ENCODE assay signal across 15 cellular contexts in genomic region chr16:67389911-67390815, GRCh38. TPM values are rescaled to one million over a fixed set of nuclear protein-coding genes. Genes with fewer than 3 reads are reported as not detected.
DNase-seq lines count a peak whose midpoint lies in the region; ATAC-seq and TF ChIP-seq lines count a peak whose summit lies in the region.
"Had no signal": no experiment of that assay in that cellular context is flagged by ENCODE, and none has a peak within 500 bp of the region (broad histone marks: within the 10 kb centered on the region; RNA-seq: fewer than 3 reads in every experiment).

No MANE protein-coding gene starts in this region.

- H3K4me1 Mint-ChIP-seq in endothelial cell (ENCODE audit: unreplicated experiment) (peaks cover 3% of the 10 kb centered on the region), naive B cell (peaks cover 22 to 34% (median 33%) of the 10 kb centered on the region in 3 donors)
- peaks cover 7 to 25% (median 10%) of the 10 kb centered on the region in 4 donors for H3K4me1 Mint-ChIP-seq in naive thymus-derived CD8-positive, alpha-beta T cell

- H3K36me3 ChIP-seq in right atrium auricular region (no peaks in the 10 kb centered on the region), upper lobe of left lung (no peaks in the 10 kb centered on the region), transverse colon (no peaks in the 10 kb centered on the region)
- H3K36me3 ChIP-seq: vagina had no signal

- TF ChIP-seq POLR2A in upper lobe of left lung (IDR thresholded peaks at IDR 0.05) (peak in 1 of 4 donors; percentile 5), transverse colon (IDR thresholded peaks at IDR 0.05) (no peak)

- H3K27ac ChIP-seq in right atrium auricular region (no peak overlapping the region), upper lobe of left lung (peak overlapping the region; percentile 7 to 35 (median 18)), transverse colon (no peak overlapping the region)
- H3K27ac ChIP-seq: vagina had no signal

- H3K27ac Mint-ChIP-seq in endothelial cell (ENCODE audit: unreplicated experiment) (no peak overlapping the region), naive B cell (peak overlapping the region in 4 of 6 donors; percentile 64 to 95 (median 74))
- H3K27ac Mint-ChIP-seq in naive thymus-derived CD8-positive, alpha-beta T cell, result peak overlapping the region in 2 of 10 donors; percentile 66 to 76

- POLR2A ChIA-PET in naive thymus-derived CD8-positive, alpha-beta T cell (lab: Charles Lee), result no interaction called here

- 72 to 75% methylated on average over 23 to 27 of the region's 27 CpGs for whole genome bisulfite sequencing in upper lobe of left lung, 2 donors
- 85% methylated on average over 27 of the region's 27 CpGs; no CpG with 5 or more reads in 1 of the 2 donors for WGBS in transverse colon (ENCODE audit: low coverage in 1 of 2), 2 donors

- H3K27me3 ChIP-seq in right atrium auricular region (no peaks in the 10 kb centered on the region), upper lobe of left lung (peaks cover 0 to 13% (median 2%) of the 10 kb centered on the region in 4 donors), transverse colon (no peaks in the 10 kb centered on the region)
- H3K27me3 ChIP-seq: vagina had no signal

- TF ChIP-seq EP300 in upper lobe of left lung (IDR thresholded peaks at IDR 0.05) (no peak), transverse colon (IDR thresholded peaks at IDR 0.05; ENCODE audit: low read depth) (no peak)

- H3K4me3 Mint-ChIP-seq in endothelial cell (ENCODE audit: unreplicated experiment), result peak overlapping the region; percentile 68
- H3K4me3 Mint-ChIP-seq in naive B cell, result peak overlapping the region in 3 of 8 donors; percentile 10 to 67 (median 31)
- H3K4me3 Mint-ChIP-seq in naive thymus-derived CD8-positive, alpha-beta T cell, result no peak overlapping the region

- intact Hi-C loops in Right ventricle myocardium inferior (cut with DNase I), result loop anchor here (10.0 kb wide), 1 partner anchor 445 kb away; no protein-coding TSS in a partner anchor
- intact Hi-C loops in transverse colon (cut with DNase I; ENCODE audit: low total_unique reads), result no loop called here

- H3K27me3 Mint-ChIP-seq in endothelial cell (ENCODE audit: unreplicated experiment) (peaks cover 25% of the 10 kb centered on the region), naive B cell (peaks cover 13 to 48% (median 33%) of the 10 kb centered on the region in 3 donors)
- peaks cover 5 to 27% (median 19%) of the 10 kb centered on the region in 5 donors for H3K27me3 Mint-ChIP-seq in naive thymus-derived CD8-positive, alpha-beta T cell

- no peak for TF ChIP-seq CTCF in right atrium auricular region (IDR thresholded peaks at IDR 0.05)
- TF ChIP-seq CTCF in endothelial cell (IDR thresholded peaks at IDR 0.05; ENCODE audit: unreplicated experiment), result no peak
- no peak for TF ChIP-seq CTCF in upper lobe of left lung (IDR thresholded peaks at IDR 0.05)
- no peak for TF ChIP-seq CTCF in transverse colon (IDR thresholded peaks at IDR 0.05)

- in situ Hi-C loops in transverse colon (cut with MboI; ENCODE audit: low pct_ligation_motif_present in 1 of 4, low pct_unique_long_range_greater_than_20kb in 1 of 4, low sequenced_read_pairs in 3 of 4), result loop anchor here in 2 of 4 donors (25.0 kb wide), 2 partner anchors 103 to 428 kb away; partner anchors contain the start of genes CES3 (in 1 of the 2) and PLEKHG4 (in 1 of the 2)

- H3K9me3 Mint-ChIP-seq in endothelial cell (ENCODE audit: unreplicated experiment) (no peaks in the 10 kb centered on the region), naive B cell (no peaks in the 10 kb centered on the region)
- no peaks in the 10 kb centered on the region for H3K9me3 Mint-ChIP-seq in naive thymus-derived CD8-positive, alpha-beta T cell

- ATAC-seq in Right ventricle myocardium inferior, result no peak
- peak; percentile 25 to 28 for ATAC-seq in naive B cell (ENCODE audit: low read depth in 2 of 2)
- peak in 1 of 2 donors; percentile 44 for ATAC-seq in upper lobe of left lung (ENCODE audit: low FRiP score in 2 of 2)
- ATAC-seq in naive thymus-derived CD8-positive, alpha-beta T cell, result no peak

- H3K9me3 ChIP-seq in right atrium auricular region, result no peaks in the 10 kb centered on the region
- H3K9me3 ChIP-seq in upper lobe of left lung, result no peaks in the 10 kb centered on the region
- H3K9me3 ChIP-seq in transverse colon, result no peaks in the 10 kb centered on the region
- H3K9me3 ChIP-seq: vagina had no signal

- peaks cover 0 to 61% of the 10 kb centered on the region in 2 donors for H3K4me1 ChIP-seq in right atrium auricular region
- peaks cover 27 to 52% (median 42%) of the 10 kb centered on the region in 4 donors for H3K4me1 ChIP-seq in upper lobe of left lung
- peaks cover 13 to 40% (median 27%) of the 10 kb centered on the region in 4 donors for H3K4me1 ChIP-seq in transverse colon

- H3K36me3 Mint-ChIP-seq in endothelial cell (ENCODE audit: low read depth, unreplicated experiment) (peaks cover 26% of the 10 kb centered on the region), naive B cell (no peaks in the 10 kb centered on the region)
- peaks cover 0 to 2% (median 0%) of the 10 kb centered on the region in 3 donors for H3K36me3 Mint-ChIP-seq in naive thymus-derived CD8-positive, alpha-beta T cell

- no peak overlapping the region for H3K4me3 ChIP-seq in right atrium auricular region
- H3K4me3 ChIP-seq in upper lobe of left lung, result no peak overlapping the region
- H3K4me3 ChIP-seq in transverse colon, result no peak overlapping the region
- H3K4me3 ChIP-seq: smooth muscle cell, vagina had no signal

- DNase-seq in Right ventricle myocardium inferior (ENCODE audit: missing footprints) (peak; percentile 82), right atrium auricular region (ENCODE audit: low spot score) (no peak), endothelial cell (ENCODE audit: low spot score) (no peak), naive B cell (no peak), upper lobe of left lung (peak; percentile 57 to 61), retina (no peak), transverse colon (no peak)
- DNase-seq in naive thymus-derived CD8-positive, alpha-beta T cell, result no peak
- DNase-seq: activated CD8-positive, alpha-beta memory T cell treated with anti-CD3 and anti-CD28 coated beads, Interleukin-2, amount 50 U/mL, for 4 hours; DND-41; effector CD8-positive, alpha-beta T cell; KG1 had no signal

RNA-seq across cellular contexts. Expression of gene TPPP3, which starts 3.1 kb away (rescaled TPM):
- total RNA-seq in Right ventricle myocardium inferior (9.5 TPM), right atrium auricular region (10 to 100 TPM; 24.1 to 56.4 TPM), endothelial cell (ENCODE audit: unreplicated experiment) (1.1 TPM), upper lobe of left lung (100 to 1,000 TPM in 4 of 6 donors, 10 to 100 TPM in 2; 40.0 to 167 (median 112) TPM), transverse colon (10 to 100 TPM in 1 of 4 donors, 1 to 10 TPM in 2, not detected in 1; 3.5 to 20.9 (median 5.7) TPM)
- polyA plus RNA-seq in naive B cell (ENCODE audit: low read depth in 6 of 6), result not detected
- total RNA-seq in naive thymus-derived CD8-positive, alpha-beta T cell, result not detected
- polyA plus RNA-seq in naive thymus-derived CD8-positive, alpha-beta T cell, result not detected

RNA-seq across cellular contexts. Expression of gene ZDHHC1, which starts 26.1 kb away (rescaled TPM):
- total RNA-seq in Right ventricle myocardium inferior, result 2.9 TPM
- total RNA-seq in right atrium auricular region, result 10 to 100 TPM in 1 of 2 donors, 1 to 10 TPM in 1; 8.9 to 11.8 TPM
- total RNA-seq in endothelial cell (ENCODE audit: unreplicated experiment), result 7.2 TPM
- polyA plus RNA-seq in naive B cell (ENCODE audit: low read depth in 6 of 6), result under 1 TPM in 3 of 6 donors, not detected in 3; 0.17 to 0.23 (median 0.21) TPM
- total RNA-seq in upper lobe of left lung, result 10 to 100 TPM; 14.7 to 49.2 (median 21.4) TPM
- 10 to 100 TPM in 2 of 4 donors, 1 to 10 TPM in 2; 7.1 to 36.3 (median 20.5) TPM for total RNA-seq in transverse colon
- under 1 TPM in 1 of 2 experiments, not detected in 1; 0.52 TPM for total RNA-seq in naive thymus-derived CD8-positive, alpha-beta T cell
- polyA plus RNA-seq in naive thymus-derived CD8-positive, alpha-beta T cell, result under 1 TPM; 0.18 to 0.28 (median 0.27) TPM

RNA-seq across cellular contexts. Expression of gene HSD11B2, which starts 40.8 kb away (rescaled TPM):
- 0.81 TPM for total RNA-seq in Right ventricle myocardium inferior
- total RNA-seq in right atrium auricular region, result not detected
- total RNA-seq in endothelial cell (ENCODE audit: unreplicated experiment), result 3.3 TPM
- polyA plus RNA-seq in naive B cell (ENCODE audit: low read depth in 6 of 6), result not detected
- total RNA-seq in upper lobe of left lung, result 1 to 10 TPM in 5 of 6 donors, under 1 TPM in 1; 0.78 to 5.0 (median 1.6) TPM
- total RNA-seq in transverse colon, result 1,000 to 10,000 TPM in 1 of 4 donors, 100 to 1,000 TPM in 3; 667 to 1,081 (median 790) TPM
- not detected for total RNA-seq in naive thymus-derived CD8-positive, alpha-beta T cell
- polyA plus RNA-seq in naive thymus-derived CD8-positive, alpha-beta T cell, result not detected
- total RNA-seq: RPMI7951, smooth muscle cell had no signal
- polyA plus RNA-seq: smooth muscle cell had no signal

Comparison
In these comparisons a context has a peak if more than half of its experiments do, and no peak if none do; other contexts are left out.
1. DNase-seq: peak in Right ventricle myocardium inferior (single experiment) and upper lobe of left lung (2 of 2); none in right atrium auricular region (single experiment), endothelial cell (single experiment), naive B cell (single experiment), retina (single experiment), transverse colon (single experiment) and naive thymus-derived CD8-positive, alpha-beta T cell (0 of 10).
2. ATAC-seq: peak in naive B cell (2 of 2); none in Right ventricle myocardium inferior (single experiment) and naive thymus-derived CD8-positive, alpha-beta T cell (0 of 2).
3. H3K27ac ChIP-seq: peak in upper lobe of left lung (4 of 4); none in right atrium auricular region (0 of 2) and transverse colon (0 of 4).
4. RNA of gene HSD11B2, which starts 40.8 kb away (total RNA-seq): 667 to 1,081 TPM in transverse colon; 3.3 TPM in endothelial cell (single experiment), 0.78 to 5.0 TPM in upper lobe of left lung, 0.81 TPM in Right ventricle myocardium inferior (single experiment), not detected in right atrium auricular region and not detected in naive thymus-derived CD8-positive, alpha-beta T cell; every median in the first group is over 100 times any median in the second.